8 cellular contexts compared by ENCODE assay signal in the genomic region with DNA sequence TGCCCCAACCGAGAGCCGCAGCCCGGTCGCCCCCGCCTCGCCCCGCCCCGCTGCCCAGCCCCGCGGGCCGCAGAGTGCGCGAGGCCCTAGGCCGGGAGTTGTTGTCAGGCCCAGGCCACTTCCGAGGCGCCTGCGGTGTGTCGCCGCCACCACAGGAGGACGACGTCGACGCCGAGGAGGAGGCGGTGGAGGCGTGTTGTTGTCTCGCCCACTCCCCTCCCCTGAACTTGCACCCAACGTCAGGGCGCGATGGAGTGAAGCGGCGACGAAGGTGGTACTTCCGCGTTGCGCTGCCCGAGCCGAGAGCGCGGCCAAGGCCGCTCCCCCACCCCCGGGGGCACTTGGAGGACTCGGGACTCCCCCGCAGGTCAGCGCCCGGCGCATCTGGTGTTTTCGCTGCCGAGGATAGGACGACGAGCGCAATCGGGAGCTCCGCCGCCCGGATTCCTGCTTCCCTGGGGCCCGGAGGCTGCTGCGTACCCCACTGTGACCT. TPM values are rescaled to one million over a fixed set of nuclear protein-coding genes. Genes with fewer than 3 reads are reported as not detected.
DNase-seq lines count a peak whose midpoint lies in the region; ATAC-seq, FAIRE-seq and TF ChIP-seq lines count a peak whose summit lies in the region.

A gene (plus strand): TSS at position 277 of the 493 bp plus-strand sequence. CDS start 386 bp downstream, outside the sequence.

- H3K36me3 ChIP-seq in DOHH2 (ENCODE audit: control insufficient read depth, low read length), result peaks cover 47% of the 10 kb centered on the region
- H3K36me3 ChIP-seq in SJCRH30, result no peaks in the 10 kb centered on the region

- peak; percentile 37 for ATAC-seq in GM21717 (IDR thresholded peaks at IDR 0.05; ENCODE audit: unreplicated experiment)

- peaks cover 35% of the 10 kb centered on the region for H3K4me1 ChIP-seq in DOHH2 (ENCODE audit: control insufficient read depth, low read length)
- H3K4me1 ChIP-seq in SJCRH30, result no peaks in the 10 kb centered on the region

- peaks cover 28% of the 10 kb centered on the region for H4K20me1 ChIP-seq in DOHH2 (ENCODE audit: control insufficient read depth, insufficient read depth, low read depth, low read length)

- peak within 1 kb of the TSS; percentile 77 for H3K4me2 ChIP-seq in DOHH2 (ENCODE audit: low read length)

- peak within 1 kb of the TSS; percentile 80 for H3K4me3 ChIP-seq in DOHH2 (ENCODE audit: low read length)
- H3K4me3 ChIP-seq in SJCRH30, result peak within 1 kb of the TSS; percentile 88

- H3K27ac ChIP-seq in DOHH2 (ENCODE audit: low read depth, low read length) (peak within 1 kb of the TSS; percentile 97), SJCRH30 (peak within 1 kb of the TSS; percentile 79)

- no peaks in the 10 kb centered on the region for H3K9me2 ChIP-seq in DOHH2 (replicated peaks; ENCODE audit: control insufficient read depth, low read length)

- FAIRE-seq in frontal cortex (lab: Jason Lieb, UNC), result no peak

- no peak for TF ChIP-seq CTCF in DOHH2 (IDR thresholded peaks at IDR 0.05; ENCODE audit: low read depth, low read length, poor library complexity, severe bottlenecking)

- H3K27me3 ChIP-seq in DOHH2 (ENCODE audit: control insufficient read depth, low read length) (no peaks in the 10 kb centered on the region), SJCRH30 (no peaks in the 10 kb centered on the region)

- H3K79me2 ChIP-seq in DOHH2 (ENCODE audit: control insufficient read depth, low read length), result peaks cover 62% of the 10 kb centered on the region

- H3F3A ChIP-seq in DOHH2 (ENCODE audit: control insufficient read depth, insufficient read depth), result peaks cover 12% of the 10 kb centered on the region

- H3K9me3 ChIP-seq in DOHH2 (ENCODE audit: control insufficient read depth, insufficient read depth, low read length) (no peaks in the 10 kb centered on the region), SJCRH30 (replicated peaks) (no peaks in the 10 kb centered on the region)

- DNase-seq in KG1 (lab: John Stamatoyannopoulos, UW) (peak; percentile 62), SJCRH30 (peak; percentile 78 to 79), frontal cortex (ENCODE audit: low spot score in 2 of 2) (peak; percentile 60 to 77), nucleus accumbens (lab: John Stamatoyannopoulos, UW) (peak in 49 of 56 donors; percentile 43 to 91 (median 80)), superior temporal gyrus (ENCODE audit: extremely low spot score) (peak; percentile 64)
- peak; percentile 85 for DNase-seq in activated gamma-delta T cell treated with anti-CD3 and anti-CD28 coated beads, Interleukin-2, amount 50 U/mL, for 16 hours (ENCODE audit: low read depth)

RNA-seq across cellular contexts. Expression of the gene that starts here (rescaled TPM):
- 55.8 and 70.5 TPM in 2 replicates for total RNA-seq in SJCRH30 (2014; rRNA removed; shearing (Covaris generic))
- total RNA-seq in frontal cortex, result 133 TPM

Comparison
In these comparisons a context has a peak if more than half of its experiments do, and no peak if none do; other contexts are left out.
1. Peak in every context shown above with its lines: DNase-seq, ATAC-seq, H3K4me3 ChIP-seq and H3K27ac ChIP-seq.